1 cellular context compared by ENCODE assay signal in the genomic region with DNA sequence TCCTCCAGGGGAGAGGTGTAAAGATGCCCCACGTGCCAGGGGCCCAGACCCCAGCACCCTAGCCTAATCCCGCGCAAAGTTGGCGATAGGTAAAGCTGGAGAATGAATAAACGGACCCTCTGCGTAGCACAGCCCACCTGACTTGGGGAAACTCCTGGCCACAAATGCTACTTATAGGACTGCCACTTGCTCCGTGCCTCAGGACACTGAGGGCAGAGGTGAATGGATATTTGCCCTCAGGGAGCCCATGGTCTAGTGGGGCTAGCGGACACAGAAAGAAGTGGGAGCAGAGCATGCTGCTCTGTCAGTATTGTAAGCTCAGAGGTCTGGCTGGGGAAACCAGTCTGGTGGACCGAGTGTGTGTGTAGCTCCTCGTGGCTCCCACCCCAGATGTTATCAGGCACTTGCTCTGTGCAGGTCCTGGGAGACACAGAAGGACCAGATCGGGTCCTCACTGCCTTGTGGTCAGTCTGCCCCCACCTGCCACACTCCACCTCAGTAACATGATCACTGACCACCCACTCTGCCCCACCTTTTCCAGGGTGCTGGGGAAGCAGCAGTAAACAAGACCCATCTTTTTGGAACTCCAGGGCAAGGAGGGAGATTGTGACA.
TF ChIP-seq lines count a peak whose summit lies in the region.

No MANE protein-coding gene starts in this region.

TF ChIP-seq in K562, 482 proteins besides CTCF, POLR2A, EP300 and RAD21 (continues in another document):
- TF ChIP-seq LCOR (CRISPR knock-in tag; IDR thresholded peaks at IDR 0.05) (no peak), RBM15 (IDR thresholded peaks at IDR 0.05; ENCODE audit: insufficient read depth, low read length) (no peak), ZNF395 (CRISPR knock-in tag; IDR thresholded peaks at IDR 0.05) (peak; percentile 61; the same call in 1 of the 2 replicates), FOXP1 (CRISPR knock-in tag; IDR thresholded peaks at IDR 0.05) (peak; percentile 53; the same call in 1 of the 2 replicates), PTRF (tag; IDR thresholded peaks at IDR 0.05) (no peak), ZNF511 (CRISPR knock-in tag; IDR thresholded peaks at IDR 0.05) (peak; percentile 66), ZKSCAN1 (IDR thresholded peaks at IDR 0.05; ENCODE audit: low read depth, low read length) (no peak), MCM5 (IDR thresholded peaks at IDR 0.05; ENCODE audit: low read depth) (no peak), CEBPG (CRISPR knock-in tag; IDR thresholded peaks at IDR 0.05) (peak; percentile 37; the same call in 1 of the 2 replicates), CEBPG (tag; conservative IDR thresholded peaks at IDR 0.05 in 1 of 2, IDR thresholded peaks at IDR 0.05 in 1 of 2) (no peak), EP400 (IDR thresholded peaks at IDR 0.05) (0 out of 2 replicates have a peak, but pooled peaks have one; percentile 68), SAP30 (IDR thresholded peaks at IDR 0.05; ENCODE audit: borderline replicate concordance, insufficient read depth, low read depth, low read length, poor library complexity, severe bottlenecking) (peak; percentile 24), KLF13 (tag; IDR thresholded peaks at IDR 0.05; ENCODE audit: borderline replicate concordance, low read depth) (no peak), PTBP1 (IDR thresholded peaks at IDR 0.05; ENCODE audit: low read depth, low read length) (no peak), RNF2 (IDR thresholded peaks at IDR 0.05) (0 out of 2 replicates have a peak, but pooled peaks have one; percentile 8), GTF2E2 (tag; IDR thresholded peaks at IDR 0.05) (no peak), L3MBTL2 (IDR thresholded peaks at IDR 0.05) (peak; percentile 57; the same call in 1 of the 2 replicates), ZNF507 (tag; conservative IDR thresholded peaks at IDR 0.05) (no peak), HMG20A (CRISPR knock-in tag; conservative IDR thresholded peaks at IDR 0.05) (no peak), USF1 (CRISPR knock-in tag; IDR thresholded peaks at IDR 0.05) (peak; percentile 62), MAX (CRISPR knock-in tag; IDR thresholded peaks at IDR 0.05) (peak; percentile 75), TGIF2 (CRISPR knock-in tag; IDR thresholded peaks at IDR 0.05) (no peak), ZBTB40 (IDR thresholded peaks at IDR 0.05) (no peak), ZBTB40 (CRISPR knock-in tag; IDR thresholded peaks at IDR 0.05) (no peak), BACH1 (tag; IDR thresholded peaks at IDR 0.05) (0 out of 2 replicates have a peak, but pooled peaks have one; percentile 43), COPS2 (conservative IDR thresholded peaks at IDR 0.05) (no peak), JUN (IDR thresholded peaks at IDR 0.05; ENCODE audit: borderline replicate concordance, low read depth, low read length) (no peak), JUN (CRISPR knock-in tag; IDR thresholded peaks at IDR 0.05; ENCODE audit: borderline replicate concordance) (no peak), ZC3H4 (CRISPR knock-in tag; IDR thresholded peaks at IDR 0.05; ENCODE audit: borderline replicate concordance) (0 out of 2 replicates have a peak, but pooled peaks have one; percentile 73), TEAD1 (CRISPR knock-in tag; IDR thresholded peaks at IDR 0.05) (peak in 1 of 2 experiments; percentile 62; a peak in 1 of 4 replicates)
- TF ChIP-seq, protein P1, sequence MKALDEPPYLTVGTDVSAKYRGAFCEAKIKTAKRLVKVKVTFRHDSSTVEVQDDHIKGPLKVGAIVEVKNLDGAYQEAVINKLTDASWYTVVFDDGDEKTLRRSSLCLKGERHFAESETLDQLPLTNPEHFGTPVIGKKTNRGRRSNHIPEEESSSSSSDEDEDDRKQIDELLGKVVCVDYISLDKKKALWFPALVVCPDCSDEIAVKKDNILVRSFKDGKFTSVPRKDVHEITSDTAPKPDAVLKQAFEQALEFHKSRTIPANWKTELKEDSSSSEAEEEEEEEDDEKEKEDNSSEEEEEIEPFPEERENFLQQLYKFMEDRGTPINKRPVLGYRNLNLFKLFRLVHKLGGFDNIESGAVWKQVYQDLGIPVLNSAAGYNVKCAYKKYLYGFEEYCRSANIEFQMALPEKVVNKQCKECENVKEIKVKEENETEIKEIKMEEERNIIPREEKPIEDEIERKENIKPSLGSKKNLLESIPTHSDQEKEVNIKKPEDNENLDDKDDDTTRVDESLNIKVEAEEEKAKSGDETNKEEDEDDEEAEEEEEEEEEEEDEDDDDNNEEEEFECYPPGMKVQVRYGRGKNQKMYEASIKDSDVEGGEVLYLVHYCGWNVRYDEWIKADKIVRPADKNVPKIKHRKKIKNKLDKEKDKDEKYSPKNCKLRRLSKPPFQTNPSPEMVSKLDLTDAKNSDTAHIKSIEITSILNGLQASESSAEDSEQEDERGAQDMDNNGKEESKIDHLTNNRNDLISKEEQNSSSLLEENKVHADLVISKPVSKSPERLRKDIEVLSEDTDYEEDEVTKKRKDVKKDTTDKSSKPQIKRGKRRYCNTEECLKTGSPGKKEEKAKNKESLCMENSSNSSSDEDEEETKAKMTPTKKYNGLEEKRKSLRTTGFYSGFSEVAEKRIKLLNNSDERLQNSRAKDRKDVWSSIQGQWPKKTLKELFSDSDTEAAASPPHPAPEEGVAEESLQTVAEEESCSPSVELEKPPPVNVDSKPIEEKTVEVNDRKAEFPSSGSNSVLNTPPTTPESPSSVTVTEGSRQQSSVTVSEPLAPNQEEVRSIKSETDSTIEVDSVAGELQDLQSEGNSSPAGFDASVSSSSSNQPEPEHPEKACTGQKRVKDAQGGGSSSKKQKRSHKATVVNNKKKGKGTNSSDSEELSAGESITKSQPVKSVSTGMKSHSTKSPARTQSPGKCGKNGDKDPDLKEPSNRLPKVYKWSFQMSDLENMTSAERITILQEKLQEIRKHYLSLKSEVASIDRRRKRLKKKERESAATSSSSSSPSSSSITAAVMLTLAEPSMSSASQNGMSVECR (CRISPR knock-in tag; IDR thresholded peaks at IDR 0.05), result peak; percentile 65; the same call in 1 of the 2 replicates
- TF ChIP-seq, protein P2, sequence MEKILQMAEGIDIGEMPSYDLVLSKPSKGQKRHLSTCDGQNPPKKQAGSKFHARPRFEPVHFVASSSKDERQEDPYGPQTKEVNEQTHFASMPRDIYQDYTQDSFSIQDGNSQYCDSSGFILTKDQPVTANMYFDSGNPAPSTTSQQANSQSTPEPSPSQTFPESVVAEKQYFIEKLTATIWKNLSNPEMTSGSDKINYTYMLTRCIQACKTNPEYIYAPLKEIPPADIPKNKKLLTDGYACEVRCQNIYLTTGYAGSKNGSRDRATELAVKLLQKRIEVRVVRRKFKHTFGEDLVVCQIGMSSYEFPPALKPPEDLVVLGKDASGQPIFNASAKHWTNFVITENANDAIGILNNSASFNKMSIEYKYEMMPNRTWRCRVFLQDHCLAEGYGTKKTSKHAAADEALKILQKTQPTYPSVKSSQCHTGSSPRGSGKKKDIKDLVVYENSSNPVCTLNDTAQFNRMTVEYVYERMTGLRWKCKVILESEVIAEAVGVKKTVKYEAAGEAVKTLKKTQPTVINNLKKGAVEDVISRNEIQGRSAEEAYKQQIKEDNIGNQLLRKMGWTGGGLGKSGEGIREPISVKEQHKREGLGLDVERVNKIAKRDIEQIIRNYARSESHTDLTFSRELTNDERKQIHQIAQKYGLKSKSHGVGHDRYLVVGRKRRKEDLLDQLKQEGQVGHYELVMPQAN (IDR thresholded peaks at IDR 0.05; ENCODE audit: borderline replicate concordance), result peak; percentile 66
- TF ChIP-seq, protein P3, sequence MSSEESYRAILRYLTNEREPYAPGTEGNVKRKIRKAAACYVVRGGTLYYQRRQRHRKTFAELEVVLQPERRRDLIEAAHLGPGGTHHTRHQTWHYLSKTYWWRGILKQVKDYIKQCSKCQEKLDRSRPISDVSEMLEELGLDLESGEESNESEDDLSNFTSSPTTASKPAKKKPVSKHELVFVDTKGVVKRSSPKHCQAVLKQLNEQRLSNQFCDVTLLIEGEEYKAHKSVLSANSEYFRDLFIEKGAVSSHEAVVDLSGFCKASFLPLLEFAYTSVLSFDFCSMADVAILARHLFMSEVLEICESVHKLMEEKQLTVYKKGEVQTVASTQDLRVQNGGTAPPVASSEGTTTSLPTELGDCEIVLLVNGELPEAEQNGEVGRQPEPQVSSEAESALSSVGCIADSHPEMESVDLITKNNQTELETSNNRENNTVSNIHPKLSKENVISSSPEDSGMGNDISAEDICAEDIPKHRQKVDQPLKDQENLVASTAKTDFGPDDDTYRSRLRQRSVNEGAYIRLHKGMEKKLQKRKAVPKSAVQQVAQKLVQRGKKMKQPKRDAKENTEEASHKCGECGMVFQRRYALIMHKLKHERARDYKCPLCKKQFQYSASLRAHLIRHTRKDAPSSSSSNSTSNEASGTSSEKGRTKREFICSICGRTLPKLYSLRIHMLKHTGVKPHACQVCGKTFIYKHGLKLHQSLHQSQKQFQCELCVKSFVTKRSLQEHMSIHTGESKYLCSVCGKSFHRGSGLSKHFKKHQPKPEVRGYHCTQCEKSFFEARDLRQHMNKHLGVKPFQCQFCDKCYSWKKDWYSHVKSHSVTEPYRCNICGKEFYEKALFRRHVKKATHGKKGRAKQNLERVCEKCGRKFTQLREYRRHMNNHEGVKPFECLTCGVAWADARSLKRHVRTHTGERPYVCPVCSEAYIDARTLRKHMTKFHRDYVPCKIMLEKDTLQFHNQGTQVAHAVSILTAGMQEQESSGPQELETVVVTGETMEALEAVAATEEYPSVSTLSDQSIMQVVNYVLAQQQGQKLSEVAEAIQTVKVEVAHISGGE (CRISPR knock-in tag; IDR thresholded peaks at IDR 0.05), result 0 out of 6 replicates have a peak, but pooled peaks of 1 of the 3 experiments have one; percentile 47
